ENCODE assay signal across 10 cellular contexts in genomic region chr9:32344551-32345182, GRCh38. TPM values are rescaled to one million over a fixed set of nuclear protein-coding genes. Genes with fewer than 3 reads are reported as not detected.
A peak's percentile ranks its signal among the peaks of the same experiment; 100 is the strongest.
DNase-seq lines count a peak whose midpoint lies in the region; ATAC-seq and TF ChIP-seq lines count a peak whose summit lies in the region.
"Had no signal": no experiment of that assay in that cellular context is flagged by ENCODE, and none has a peak within 500 bp of the region (broad histone marks: within the 10 kb centered on the region; RNA-seq: fewer than 3 reads in every experiment).

No MANE protein-coding gene starts in this region.

- H2AFZ ChIP-seq in GM23248 = peak overlapping the region; percentile 41; the same call in 1 of the 2 replicates

- POLR2A ChIA-PET in A673 (lab: Charles Lee; ENCODE audit: low non-redundant PET) = no interaction called here

- no peaks in the 10 kb centered on the region for H3K9me2 ChIP-seq in GM23248 (ENCODE audit: insufficient read depth)

- no peaks in the 10 kb centered on the region for H3K79me2 ChIP-seq in GM23248 (ENCODE audit: insufficient read depth)

- intact Hi-C loops in A673 (cut with micrococcal nuclease; ENCODE audit: unreplicated experiment) = no loop called here

- no peak overlapping the region for H3K27ac ChIP-seq in A673 (ENCODE audit: low read depth, low read length, poor library complexity, severe bottlenecking)
- no peak overlapping the region for H3K27ac ChIP-seq in GM23248
- H3K27ac ChIP-seq in RWPE2 (ENCODE audit: poor library complexity, severe bottlenecking) = no peak overlapping the region

- H3K4me2 ChIP-seq in GM23248 (ENCODE audit: unreplicated experiment) = no peak overlapping the region

- TF ChIP-seq CTCF in A673 (conservative IDR thresholded peaks at IDR 0.05; ENCODE audit: low read depth, low read length) = no peak
- TF ChIP-seq CTCF in RWPE2 (IDR thresholded peaks at IDR 0.05; ENCODE audit: poor library complexity, severe bottlenecking) = no peak

- in situ Hi-C loops in GM23248 (cut with MboI) = no loop called here

- H3K9ac ChIP-seq in GM23248 = no peak overlapping the region

- WGBS in GM23248 (ENCODE audit: low coverage in 1 of 2, low lambda C conversion rate in 2 of 2, missing lambda C conversion rate in 2 of 2), 2 experiments = 48 to 60% methylated on average over 6 of the region's 6 CpGs

- H3K36me3 ChIP-seq in A673 (ENCODE audit: insufficient read depth, low read length, poor library complexity, severe bottlenecking) = no peaks in the 10 kb centered on the region
- no peaks in the 10 kb centered on the region for H3K36me3 ChIP-seq in GM23248 (ENCODE audit: low read depth)
- H3K36me3 ChIP-seq in RWPE2 (ENCODE audit: low read depth) = no peaks in the 10 kb centered on the region
- H3K36me3 ChIP-seq in MG63 = no peaks in the 10 kb centered on the region

- no peak overlapping the region for H3K4me3 ChIP-seq in A673 (ENCODE audit: low read depth, low read length, poor library complexity, severe bottlenecking)
- H3K4me3 ChIP-seq in GM23248 = no peak overlapping the region; the same call in 1 of the 2 replicates
- H3K4me3 ChIP-seq in RWPE2 (ENCODE audit: severe bottlenecking) = no peak overlapping the region
- no peak overlapping the region for H3K4me3 ChIP-seq in MG63

- no peaks in the 10 kb centered on the region for H3K4me1 ChIP-seq in A673 (ENCODE audit: insufficient read depth, low read length, poor library complexity, severe bottlenecking)
- H3K4me1 ChIP-seq in GM23248 (ENCODE audit: insufficient read depth) = no peaks in the 10 kb centered on the region
- H3K4me1 ChIP-seq in RWPE2 (ENCODE audit: insufficient read depth, poor library complexity, severe bottlenecking) = no peaks in the 10 kb centered on the region

- no peaks in the 10 kb centered on the region for H3K9me3 ChIP-seq in A673 (ENCODE audit: low read depth, low read length, poor library complexity, severe bottlenecking)
- no peaks in the 10 kb centered on the region for H3K9me3 ChIP-seq in GM23248 (ENCODE audit: low read depth)
- no peaks in the 10 kb centered on the region for H3K9me3 ChIP-seq in RWPE2 (ENCODE audit: severe bottlenecking)
- H3K9me3 ChIP-seq in MG63 = no peaks in the 10 kb centered on the region

- peak; percentile 17 for DNase-seq in A673 (ENCODE audit: low spot score)
- DNase-seq in GM23248 = peak; percentile 21
- no peak for DNase-seq in RWPE2 (ENCODE audit: low spot score)
- peak; percentile 1 for DNase-seq in hepatic stellate cell (ENCODE audit: low spot score)
- no peak for DNase-seq in T1000 (lab: John Stamatoyannopoulos, UW)
- DNase-seq in MG63 = no peak
- DNase-seq: COR-L47, HCEC 1CT had no signal

- H3K27me3 ChIP-seq in A673 (replicated peaks; ENCODE audit: insufficient read depth, low read depth, low read length, poor library complexity) = no peaks in the 10 kb centered on the region
- H3K27me3 ChIP-seq in GM23248 (replicated peaks; ENCODE audit: insufficient read depth) = no peaks in the 10 kb centered on the region
- no peaks in the 10 kb centered on the region for H3K27me3 ChIP-seq in RWPE2 (ENCODE audit: insufficient read depth, poor library complexity, severe bottlenecking)
- H3K27me3 ChIP-seq in MG63 = no peaks in the 10 kb centered on the region

- H3F3A ChIP-seq in GM23248 (ENCODE audit: insufficient read depth) = no peaks in the 10 kb centered on the region

- BruUV-seq in A673 (replicated peaks; lab: Mats Ljungman, UMichigan) = no TSS peak

- ATAC-seq in RWPE2 (ENCODE audit: low read depth) (peak; percentile 48), HG02981 (IDR thresholded peaks at IDR 0.05; ENCODE audit: unreplicated experiment) (no peak), HG03108 (IDR thresholded peaks at IDR 0.05; ENCODE audit: unreplicated experiment) (no peak)

- CTCF ChIA-PET in A673 (lab: Charles Lee) = no interaction called here

- H4K20me1 ChIP-seq in GM23248 (ENCODE audit: insufficient read depth) = no peaks in the 10 kb centered on the region

RNA-seq across cellular contexts. Expression of gene ACO1, which starts 39.8 kb away (rescaled TPM):
- 40.0 and 41.7 TPM in 2 replicates for total RNA-seq in A673 (2021)
- total RNA-seq in GM23248 (2014; rRNA removed; shearing (Covaris generic)) = 79.5 and 84.1 TPM in 2 replicates
- polyA plus RNA-seq in GM23248 (2016; fragmentation: Nextera tagmentation; extraction: Ambion mirVana) = 72.0 and 76.7 TPM in 2 replicates
- 27.9 and 29.2 TPM in 2 replicates for total RNA-seq in MG63 (2014; rRNA removed; shearing (Covaris generic); ENCODE audit: low replicate concordance)

Comparison
In these comparisons a context has a peak if more than half of its experiments do, and no peak if none do; other contexts are left out.
1. DNase-seq: peak in A673 (single experiment), GM23248 (single experiment) and hepatic stellate cell (single experiment); none in RWPE2 (single experiment), T1000 (single experiment) and MG63 (single experiment).